12 cellular contexts compared by ENCODE assay signal in the genomic region with DNA sequence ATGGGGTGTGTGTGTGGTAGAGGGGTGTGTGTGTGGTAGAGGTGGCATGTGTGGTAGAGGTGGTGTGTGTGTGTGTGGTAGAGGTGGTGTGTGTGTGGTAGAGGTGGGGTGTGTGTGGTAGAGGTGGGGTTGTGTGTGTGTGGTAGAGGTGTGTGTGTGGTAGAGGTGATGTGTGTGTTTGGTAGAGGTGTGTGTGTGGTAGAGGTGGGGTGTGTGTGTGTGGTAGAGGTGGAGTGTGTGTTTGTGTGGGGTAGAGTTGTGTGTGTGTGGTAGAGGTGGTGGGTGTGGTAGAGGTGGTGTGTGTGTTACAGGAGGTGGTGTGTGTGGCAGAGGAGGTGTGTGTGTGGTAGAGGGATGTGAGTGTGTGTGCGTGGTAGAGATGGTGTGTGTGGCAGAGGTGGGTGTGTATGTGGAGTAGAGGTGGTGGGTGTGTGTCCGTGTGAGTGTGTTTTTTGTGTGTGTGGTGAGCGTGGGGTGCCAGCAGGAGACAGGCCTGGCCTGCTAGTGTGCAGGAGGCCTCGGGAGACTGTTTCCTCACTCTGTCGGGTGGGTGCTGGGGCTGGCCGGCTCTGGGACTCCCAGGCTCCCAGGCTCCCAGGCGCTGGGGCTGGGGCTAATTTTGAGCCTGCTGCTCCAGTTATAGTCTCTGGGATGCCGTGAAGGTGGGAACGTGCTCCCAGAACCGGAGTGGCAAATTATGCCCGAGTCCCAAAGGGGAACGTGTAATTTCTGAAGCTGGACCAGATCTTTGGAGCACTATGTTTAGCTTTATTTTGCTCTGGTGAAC.
DNase-seq lines count a peak whose midpoint lies in the region; ATAC-seq and TF ChIP-seq lines count a peak whose summit lies in the region.
"Had no signal": no experiment of that assay in that cellular context is flagged by ENCODE, and none has a peak within 500 bp of the region (broad histone marks: within the 10 kb centered on the region; RNA-seq: fewer than 3 reads in every experiment).

No MANE protein-coding gene starts in this region.

- H2AK5ac ChIP-seq in trophoblast cell (ENCODE audit: low read length) = no peak overlapping the region

- H3K4me2 ChIP-seq in MM.1S (ENCODE audit: low read depth, low read length) (no peak overlapping the region), trophoblast cell (ENCODE audit: low read length) (no peak overlapping the region)

- no peaks in the 10 kb centered on the region for H3K27me3 ChIP-seq in MM.1S (replicated peaks; ENCODE audit: insufficient read depth, low read length)
- no peaks in the 10 kb centered on the region for H3K27me3 ChIP-seq in trophoblast cell (ENCODE audit: insufficient read depth, low read length)
- H3K27me3 ChIP-seq: breast epithelium had no signal

- H3K4ac ChIP-seq in trophoblast cell (ENCODE audit: low read depth, low read length) = no peak overlapping the region

- H2AFZ ChIP-seq in MM.1S (ENCODE audit: low read length) (0 out of 2 replicates have a peak overlapping the region, but pooled peaks have one; percentile 27), trophoblast cell (ENCODE audit: insufficient read depth, low read length, poor library complexity) (no peak overlapping the region)

- WGBS in trophoblast cell (ENCODE audit: extremely low coverage, insufficient coverage, insufficient read length) = 100% methylated on average over 1 of the region's 12 CpGs

- H3K14ac ChIP-seq in trophoblast cell (ENCODE audit: low read length) = no peak overlapping the region

- no peaks in the 10 kb centered on the region for H3K79me1 ChIP-seq in trophoblast cell (ENCODE audit: low read length)

- no peak overlapping the region for H2BK120ac ChIP-seq in trophoblast cell (ENCODE audit: insufficient read depth, low read length, poor library complexity)

- H3F3A ChIP-seq in MM.1S (ENCODE audit: insufficient read depth, low read length) = no peaks in the 10 kb centered on the region

- TF ChIP-seq CTCF in MM.1S (IDR thresholded peaks at IDR 0.05; ENCODE audit: low read length) = no peak
- no peak for TF ChIP-seq CTCF in coronary artery (IDR thresholded peaks at IDR 0.05)

- no peaks in the 10 kb centered on the region for H3K79me2 ChIP-seq in MM.1S (ENCODE audit: low read length)
- H3K79me2 ChIP-seq in trophoblast cell (ENCODE audit: control insufficient read depth, insufficient read depth, low read length, poor library complexity) = no peaks in the 10 kb centered on the region

- H3K36me3 ChIP-seq in MM.1S (replicated peaks; ENCODE audit: insufficient read depth, low read length) = no peaks in the 10 kb centered on the region
- peaks cover 0 to 3% of the 10 kb centered on the region in 2 experiments for H3K36me3 ChIP-seq in trophoblast cell (ENCODE audit: control insufficient read depth in 1 of 2, insufficient read depth in 2 of 2, low read length in 2 of 2)
- H3K36me3 ChIP-seq: breast epithelium had no signal

- no peaks in the 10 kb centered on the region for H3K9me2 ChIP-seq in MM.1S (replicated peaks; ENCODE audit: insufficient read depth, low read length)

- H3K9me3 ChIP-seq in MM.1S (replicated peaks; ENCODE audit: insufficient read depth, low read length) (no peaks in the 10 kb centered on the region), trophoblast cell (ENCODE audit: insufficient read depth, low read depth, low read length) (peaks cover 7% of the 10 kb centered on the region)
- H3K9me3 ChIP-seq: breast epithelium had no signal

- H4K20me1 ChIP-seq in MM.1S (ENCODE audit: insufficient read depth, low read length) = no peaks in the 10 kb centered on the region

- peak; percentile 63 for DNase-seq in DMS 273 (lab: John Stamatoyannopoulos, UW; ENCODE audit: unreplicated experiment)
- no peak for DNase-seq in DMS 273 treated with DMSO at 0.1 percent for 48 hours (lab: John Stamatoyannopoulos, UW)
- DNase-seq in MM.1S = no peak
- DNase-seq in coronary artery (ENCODE audit: low spot score) = peak; percentile 75
- no peak for DNase-seq in trophoblast cell
- no peak for DNase-seq in middle frontal gyrus (ENCODE audit: extremely low spot score, low spot score)
- DNase-seq in kidney glomerular epithelial cell (lab: John Stamatoyannopoulos, UW) = no peak
- DNase-seq: NCI-H1105 treated with DMSO at 0.1 percent for 48 hours; stimulated activated naive B cell treated with anti-CD40 and anti-IgM and Interleukin-4, amounts not matched to agents 10 μg/mL and 1 μg/mL and 100 μg/mL, for 72 hours had no signal

- H3K4me1 ChIP-seq in MM.1S (ENCODE audit: low read length) (no peaks in the 10 kb centered on the region), trophoblast cell (ENCODE audit: control insufficient read depth in 1 of 2, insufficient read depth in 2 of 2, low read length in 2 of 2) (no peaks in the 10 kb centered on the region)
- H3K4me1 ChIP-seq: breast epithelium had no signal

- no peak overlapping the region for H3K9ac ChIP-seq in MM.1S (ENCODE audit: low read length)
- no peak overlapping the region for H3K9ac ChIP-seq in trophoblast cell (ENCODE audit: low read length)

- ATAC-seq in GM18511 (IDR thresholded peaks at IDR 0.05; ENCODE audit: unreplicated experiment) = no peak
- ATAC-seq: stimulated activated naive B cell treated with anti-CD40 and anti-IgM and Interleukin-4, amounts not matched to agents 10 μg/mL and 1 μg/mL and 100 μg/mL, for 72 hours had no signal

- no peak overlapping the region for H4K91ac ChIP-seq in trophoblast cell (ENCODE audit: low read depth, low read length)

- H3K23ac ChIP-seq in trophoblast cell (ENCODE audit: low read length) = no peak overlapping the region

- H2BK12ac ChIP-seq in trophoblast cell (ENCODE audit: low read length) = no peak overlapping the region

- H3K4me3 ChIP-seq in MM.1S (ENCODE audit: low read length) (no peak overlapping the region), coronary artery (no peak overlapping the region), trophoblast cell (ENCODE audit: low read depth, low read length) (peak overlapping the region; percentile 53)
- H3K4me3 ChIP-seq: breast epithelium had no signal

- H3K18ac ChIP-seq in trophoblast cell (ENCODE audit: low read length) = no peak overlapping the region

- no peak overlapping the region for H3K27ac ChIP-seq in MM.1S (ENCODE audit: low read length)
- peak overlapping the region; percentile 51 to 90 for H3K27ac ChIP-seq in coronary artery
- H3K27ac ChIP-seq in trophoblast cell (ENCODE audit: low read depth, low read length) = no peak overlapping the region
- H3K27ac ChIP-seq: 22Rv1 had no signal

- no peak overlapping the region for H4K12ac ChIP-seq in trophoblast cell (ENCODE audit: low read depth, low read length)

- no peak overlapping the region for H4K8ac ChIP-seq in trophoblast cell (ENCODE audit: low read depth, low read length)

- no peak overlapping the region for H2BK5ac ChIP-seq in trophoblast cell (ENCODE audit: low read depth, low read length, poor library complexity)

Comparison
In these comparisons a context has a peak if more than half of its experiments do, and no peak if none do; other contexts are left out.
1. DNase-seq: peak in DMS 273 (single experiment) and coronary artery (single experiment); none in DMS 273 treated with DMSO at 0.1 percent for 48 hours (single experiment), MM.1S (single experiment), trophoblast cell (0 of 2), middle frontal gyrus (single experiment) and kidney glomerular epithelial cell (single experiment).
2. H3K27ac ChIP-seq: peak in coronary artery (2 of 2); none in MM.1S (single experiment) and trophoblast cell (single experiment).